In genomic region chr10:3850999-3851937, GRCh38 we compare ENCODE assay signal across 8 cellular contexts.
A peak's percentile ranks its signal among the peaks of the same experiment; 100 is the strongest.
DNase-seq lines count a peak whose midpoint lies in the region; ATAC-seq and TF ChIP-seq lines count a peak whose summit lies in the region.

No MANE protein-coding gene starts in this region.

- intact Hi-C loops in Right ventricle myocardium inferior (cut with DNase I), result loop anchor here (5.0 kb wide), 1 partner anchor 61 kb away; no protein-coding TSS in a partner anchor
- intact Hi-C loops in cardiac septum (cut with DNase I), result loop anchor here (2.0 kb wide), 1 partner anchor 68 kb away; no protein-coding TSS in a partner anchor
- intact Hi-C loops in breast epithelium (cut with DNase I; ENCODE audit: low total_unique reads), result no loop called here
- intact Hi-C loops in testis (cut with DNase I; ENCODE audit: low total_unique reads), result no loop called here

- peak overlapping the region; percentile 86 to 90 for H3K27ac ChIP-seq in breast epithelium
- peak overlapping the region in 1 of 2 donors; percentile 96 for H3K27ac ChIP-seq in lung (ENCODE audit: low read depth in 1 of 2, low read length in 1 of 2)
- peak overlapping the region in 1 of 2 donors; percentile 37 for H3K27ac ChIP-seq in testis

- H3K9me3 ChIP-seq in breast epithelium (no peaks in the 10 kb centered on the region), lung (ENCODE audit: control insufficient read depth in 2 of 2, insufficient read depth in 1 of 2, low read length in 1 of 2) (no peaks in the 10 kb centered on the region), testis (no peaks in the 10 kb centered on the region)

- H3K27me3 ChIP-seq in breast epithelium (no peaks in the 10 kb centered on the region), lung (ENCODE audit: control insufficient read depth, insufficient read depth) (no peaks in the 10 kb centered on the region), testis (no peaks in the 10 kb centered on the region)

- 45 to 54% methylated on average over 9 of the region's 9 CpGs for WGBS in lung, 2 donors
- 72 to 78% methylated on average over 8 to 9 of the region's 9 CpGs for WGBS in testis, 2 donors

- no peak for TF ChIP-seq POLR2A in breast epithelium (IDR thresholded peaks at IDR 0.05)
- TF ChIP-seq POLR2A in testis (IDR thresholded peaks at IDR 0.05), result no peak

- no peak for DNase-seq in Right ventricle myocardium inferior (ENCODE audit: missing footprints)
- DNase-seq in cardiac septum (ENCODE audit: low spot score), result no peak
- DNase-seq in NAMALWA (ENCODE audit: low spot score), result peak; percentile 33
- DNase-seq in breast epithelium (ENCODE audit: low spot score in 2 of 2), result peak in 1 of 2 donors; percentile 16
- no peak for DNase-seq in lung (ENCODE audit: low spot score)
- DNase-seq in testis, result no peak
- DNase-seq in HK-2 (ENCODE audit: unreplicated experiment), result no peak

- H3K36me3 ChIP-seq in breast epithelium (no peaks in the 10 kb centered on the region), lung (ENCODE audit: control insufficient read depth in 2 of 2, insufficient read depth in 2 of 2, low read length in 2 of 2) (no peaks in the 10 kb centered on the region), testis (ENCODE audit: low read depth, missing control alignments) (no peaks in the 10 kb centered on the region)

- peaks cover 0 to 11% of the 10 kb centered on the region in 2 donors for H3K4me1 ChIP-seq in breast epithelium
- H3K4me1 ChIP-seq in lung (ENCODE audit: control insufficient read depth in 2 of 2, insufficient read depth in 2 of 2, low read length in 2 of 2), result peaks cover 5 to 6% of the 10 kb centered on the region in 2 donors
- no peaks in the 10 kb centered on the region for H3K4me1 ChIP-seq in testis

- ATAC-seq in Right ventricle myocardium inferior, result peak; percentile 61
- ATAC-seq in lung (ENCODE audit: insufficient read depth, low FRiP score), result peak; percentile 10
- ATAC-seq in HG02642 (IDR thresholded peaks at IDR 0.05; ENCODE audit: poor library complexity, unreplicated experiment), result no peak

- TF ChIP-seq CTCF in breast epithelium (IDR thresholded peaks at IDR 0.05) (no peak), lung (IDR thresholded peaks at IDR 0.05; ENCODE audit: control extremely low read depth, extremely low read depth) (no peak), testis (IDR thresholded peaks at IDR 0.05) (no peak)

- H3K4me3 ChIP-seq in breast epithelium, result no peak overlapping the region
- H3K4me3 ChIP-seq in lung, result no peak overlapping the region
- H3K4me3 ChIP-seq in testis, result no peak overlapping the region

Comparison
In these comparisons a context has a peak if more than half of its experiments do, and no peak if none do; other contexts are left out.
1. intact Hi-C loops: an anchor here in Right ventricle myocardium inferior (5.0 kb wide) and cardiac septum (2.0 kb wide); none called in breast epithelium and testis.